22 cellular contexts compared by ENCODE assay signal in genomic region chr12:4540633-4541032, GRCh38. TPM values are rescaled to one million over a fixed set of nuclear protein-coding genes. Genes with fewer than 3 reads are reported as not detected.
DNase-seq lines count a peak whose midpoint lies in the region; ATAC-seq and TF ChIP-seq lines count a peak whose summit lies in the region.
"Had no signal": no experiment of that assay in that cellular context is flagged by ENCODE, and none has a peak within 500 bp of the region (broad histone marks: within the 10 kb centered on the region; RNA-seq: fewer than 3 reads in every experiment).

No MANE protein-coding gene starts in this region.

- no peak for TF ChIP-seq POLR2A in NB4 (IDR thresholded peaks at IDR 0.05; ENCODE audit: extremely low read depth, insufficient read length)

- ATAC-seq in GM21528 (IDR thresholded peaks at IDR 0.05; ENCODE audit: low FRiP score, unreplicated experiment): no peak
- ATAC-seq: CD8-positive, alpha-beta T cell; Panc1 had no signal

- no peak overlapping the region for H2AFZ ChIP-seq in SU-DHL-6 (ENCODE audit: low read depth, low read length, severe bottlenecking)

- H3K27me3 ChIP-seq in HL-60 (ENCODE audit: insufficient read depth, poor library complexity, severe bottlenecking): no peaks in the 10 kb centered on the region
- no peaks in the 10 kb centered on the region for H3K27me3 ChIP-seq in SU-DHL-6 (ENCODE audit: low read length)
- H3K27me3 ChIP-seq in ascending aorta: no peaks in the 10 kb centered on the region
- H3K27me3 ChIP-seq: neutrophil, stomach, transverse colon had no signal

- DNase-seq in AML-193 (lab: John Stamatoyannopoulos, UW) (peak; percentile 32 to 35), HL-60 (ENCODE audit: low read depth in 1 of 2, low spot score in 1 of 2) (peak in 1 of 2 experiments; percentile 22), NB4 (ENCODE audit: low read depth) (peak; percentile 40), ascending aorta (ENCODE audit: low spot score in 2 of 2) (no peak), NCI-H2196 treated with DMSO at 0.1 percent for 48 hours (lab: John Stamatoyannopoulos, UW; ENCODE audit: unreplicated experiment) (no peak), NCI-H2107 treated with DMSO at 0.1 percent for 48 hours (lab: John Stamatoyannopoulos, UW; ENCODE audit: unreplicated experiment) (no peak)
- DNase-seq: activated naive CD4-positive, alpha-beta T cell treated with anti-CD3 and anti-CD28 coated beads, Interleukin-2, amount 10 ng/mL, durations not matched to agents 7 days and 5 days; activated T-cell treated with anti-CD3 and anti-CD28 coated beads, Interleukin-2, amount 50 U/mL, for 72 hours; CD8-positive, alpha-beta T cell; effector memory CD4-positive, alpha-beta T cell; H7; kidney glomerular epithelial cell; mammary epithelial cell; NCI-H1092; NCI-H2081 treated with DMSO at 0.1 percent for 48 hours; NCI-H524 treated with DMSO at 0.1 percent for 48 hours; stomach; transverse colon had no signal

- no peaks in the 10 kb centered on the region for H3K9me2 ChIP-seq in SU-DHL-6 (replicated peaks; ENCODE audit: insufficient read depth, low read length)

- peaks cover 47% of the 10 kb centered on the region for H3K36me3 ChIP-seq in SU-DHL-6 (ENCODE audit: low read length)
- no peaks in the 10 kb centered on the region for H3K36me3 ChIP-seq in ascending aorta
- H3K36me3 ChIP-seq: stomach, transverse colon had no signal

- TF ChIP-seq CTCF in HL-60 (IDR thresholded peaks at IDR 0.05; ENCODE audit: insufficient read depth, low read length) (no peak), NB4 (IDR thresholded peaks at IDR 0.05; ENCODE audit: low read depth, low read length) (no peak), SU-DHL-6 (IDR thresholded peaks at IDR 0.05; ENCODE audit: insufficient read depth, low read length, poor library complexity, severe bottlenecking) (no peak), ascending aorta (IDR thresholded peaks at IDR 0.05) (no peak)

- H3K9me3 ChIP-seq in SU-DHL-6 (ENCODE audit: insufficient read depth, low read length) (no peaks in the 10 kb centered on the region), ascending aorta (no peaks in the 10 kb centered on the region)
- H3K9me3 ChIP-seq: neutrophil, stomach, transverse colon had no signal

- peak overlapping the region; percentile 84 for H3K4me2 ChIP-seq in SU-DHL-6 (ENCODE audit: low read depth, low read length, poor library complexity, severe bottlenecking)

- H3K4me3 ChIP-seq in HL-60 (replicated peaks; ENCODE audit: insufficient read depth, low read length) (peak overlapping the region; percentile 58), NB4 (ENCODE audit: low read depth, low read length) (peak overlapping the region; percentile 99), SU-DHL-6 (ENCODE audit: insufficient read depth, low read length, poor library complexity, severe bottlenecking) (peak overlapping the region; percentile 86), ascending aorta (no peak overlapping the region)
- H3K4me3 ChIP-seq: stomach, transverse colon had no signal

- intact Hi-C loops in ascending aorta (cut with DNase I): no loop called here

- peaks cover 4 to 13% of the 10 kb centered on the region in 2 donors for H3K4me1 ChIP-seq in ascending aorta

- H3K9ac ChIP-seq in SU-DHL-6 (ENCODE audit: low read length): peak overlapping the region; percentile 89

- H3F3A ChIP-seq in SU-DHL-6 (ENCODE audit: insufficient read depth): peaks cover 16% of the 10 kb centered on the region; the same call in 1 of the 2 replicates

- H4K20me1 ChIP-seq in SU-DHL-6 (ENCODE audit: low read depth, low read length): 0 out of 2 replicates have a peak, but pooled peaks cover 3% of the 10 kb centered on the region

- peaks cover 75% of the 10 kb centered on the region for H3K79me2 ChIP-seq in SU-DHL-6 (ENCODE audit: insufficient read depth, low read length)

- no peak overlapping the region for H3K27ac ChIP-seq in HL-60 (replicated peaks)
- peak overlapping the region; percentile 88 for H3K27ac ChIP-seq in SU-DHL-6 (ENCODE audit: low read depth, low read length)
- H3K27ac ChIP-seq in ascending aorta: no peak overlapping the region
- H3K27ac ChIP-seq: neutrophil, stomach, transverse colon had no signal

RNA-seq across cellular contexts. Expression of gene RAD51AP1, which starts 1.9 kb away (rescaled TPM):
- not detected for total RNA-seq in ascending aorta

RNA-seq across cellular contexts. Expression of gene DYRK4, which starts 21.4 kb away (rescaled TPM):
- total RNA-seq in ascending aorta: 60.7 TPM

Comparison
In these comparisons a context has a peak if more than half of its experiments do, and no peak if none do; other contexts are left out.
1. DNase-seq: peak in AML-193 (2 of 2) and NB4 (single experiment); none in ascending aorta (0 of 2), NCI-H2196 treated with DMSO at 0.1 percent for 48 hours (single experiment) and NCI-H2107 treated with DMSO at 0.1 percent for 48 hours (single experiment).
2. H3K4me3 ChIP-seq: peak in HL-60 (single experiment), NB4 (single experiment) and SU-DHL-6 (single experiment); none in ascending aorta (0 of 2).